ENCODE assay signal across 9 cellular contexts in the genomic region with DNA sequence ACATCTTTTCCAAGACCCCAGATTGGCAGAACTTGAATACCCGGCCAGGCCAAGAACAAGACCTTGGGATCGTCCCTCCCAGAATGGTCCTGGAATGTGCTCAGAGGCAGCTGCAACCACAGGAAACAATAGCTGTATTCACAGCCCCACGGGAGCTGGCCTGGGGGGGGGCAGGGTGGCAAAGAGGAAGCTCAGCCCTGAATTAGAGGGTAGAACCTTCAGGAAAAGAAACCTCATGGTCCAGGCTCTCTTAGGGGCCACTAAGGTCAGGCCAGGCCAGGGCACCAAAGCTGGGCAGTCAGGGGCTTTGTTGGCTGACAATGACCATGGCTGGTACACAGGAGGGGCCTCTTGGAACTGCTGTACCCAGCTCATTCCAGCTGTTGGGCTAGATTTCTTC. TPM values are rescaled to one million over a fixed set of nuclear protein-coding genes. Genes with fewer than 3 reads are reported as not detected.
DNase-seq lines count a peak whose midpoint lies in the region; ATAC-seq and TF ChIP-seq lines count a peak whose summit lies in the region.
"Had no signal": no experiment of that assay in that cellular context is flagged by ENCODE, and none has a peak within 500 bp of the region (broad histone marks: within the 10 kb centered on the region; RNA-seq: fewer than 3 reads in every experiment).

No MANE protein-coding gene starts in this region.

- H3K9me3 Mint-ChIP-seq in nephron progenitor cell, result no peaks in the 10 kb centered on the region
- no peaks in the 10 kb centered on the region for H3K9me3 Mint-ChIP-seq in activated CD4-positive, alpha-beta memory T cell treated with anti-CD3 and anti-CD28 coated beads, Interleukin-2, amount 10 ng/mL, durations not matched to agents 7 days and 5 days

- peak overlapping the region; percentile 70 for H3K27ac Mint-ChIP-seq in nephron progenitor cell
- no peak overlapping the region for H3K27ac Mint-ChIP-seq in activated CD4-positive, alpha-beta memory T cell treated with anti-CD3 and anti-CD28 coated beads, Interleukin-2, amount 10 ng/mL, durations not matched to agents 7 days and 5 days

- no peak overlapping the region for H3K4me3 Mint-ChIP-seq in nephron progenitor cell
- H3K4me3 Mint-ChIP-seq in activated CD4-positive, alpha-beta memory T cell treated with anti-CD3 and anti-CD28 coated beads, Interleukin-2, amount 10 ng/mL, durations not matched to agents 7 days and 5 days, result no peak overlapping the region

- POLR2A ChIA-PET in activated CD4-positive, alpha-beta memory T cell treated with anti-CD3 and anti-CD28 coated beads, Interleukin-2, amount 10 ng/mL, durations not matched to agents 7 days and 5 days (lab: Charles Lee), result interaction anchor here (0.7 to 5.5 kb wide), 5 partner anchors 11 to 264 kb away, joined by 3 to 34 read pairs (median 3); a partner anchor contains a TSS

- no peak for ATAC-seq in HG02870 (IDR thresholded peaks at IDR 0.05; ENCODE audit: unreplicated experiment)
- no peak for ATAC-seq in HG02678 (IDR thresholded peaks at IDR 0.05; ENCODE audit: unreplicated experiment)

- TF ChIP-seq CTCF in nephron progenitor cell (IDR thresholded peaks at IDR 0.05), result no peak

- CTCF ChIA-PET in activated CD4-positive, alpha-beta memory T cell treated with anti-CD3 and anti-CD28 coated beads, Interleukin-2, amount 10 ng/mL, durations not matched to agents 7 days and 5 days (lab: Charles Lee), result no interaction called here

- DNase-seq in AG20443 (ENCODE audit: low spot score) (peak; percentile 66), RPMI7951 (ENCODE audit: low read depth) (peak; percentile 80), fibroblast of gingiva (ENCODE audit: low read depth) (peak; percentile 67), nephron progenitor cell (no peak), NCI-H69 (lab: John Stamatoyannopoulos, UW) (no peak)
- no peak for DNase-seq in activated CD4-positive, alpha-beta memory T cell treated with anti-CD3 and anti-CD28 coated beads, Interleukin-2, amount 10 ng/mL, durations not matched to agents 7 days and 5 days
- DNase-seq: stimulated activated CD4-positive, alpha-beta T cell treated with anti-CD3 and anti-CD28 coated beads, Interleukin-12 subunit alpha, Interleukin-12 subunit beta, amount 100 ng/mL, for 4 hours had no signal

- no peaks in the 10 kb centered on the region for H3K27me3 Mint-ChIP-seq in nephron progenitor cell (ENCODE audit: low read depth, poor library complexity)
- H3K27me3 Mint-ChIP-seq in activated CD4-positive, alpha-beta memory T cell treated with anti-CD3 and anti-CD28 coated beads, Interleukin-2, amount 10 ng/mL, durations not matched to agents 7 days and 5 days, result no peaks in the 10 kb centered on the region

- H3K36me3 Mint-ChIP-seq in nephron progenitor cell (ENCODE audit: low read depth), result peaks cover 46% of the 10 kb centered on the region
- peaks cover 9% of the 10 kb centered on the region for H3K36me3 Mint-ChIP-seq in activated CD4-positive, alpha-beta memory T cell treated with anti-CD3 and anti-CD28 coated beads, Interleukin-2, amount 10 ng/mL, durations not matched to agents 7 days and 5 days (ENCODE audit: low read depth)

- H3K4me1 Mint-ChIP-seq in nephron progenitor cell, result peaks cover 31% of the 10 kb centered on the region
- peaks cover 4% of the 10 kb centered on the region for H3K4me1 Mint-ChIP-seq in activated CD4-positive, alpha-beta memory T cell treated with anti-CD3 and anti-CD28 coated beads, Interleukin-2, amount 10 ng/mL, durations not matched to agents 7 days and 5 days

RNA-seq across cellular contexts. Expression of a gene that starts 17.3 kb away (rescaled TPM):
- total RNA-seq in RPMI7951 (2014; rRNA removed; shearing (Covaris generic)), result 953 and 1,057 TPM in 2 replicates
- total RNA-seq in activated CD4-positive, alpha-beta memory T cell treated with anti-CD3 and anti-CD28 coated beads, Interleukin-2, amount 10 ng/mL, durations not matched to agents 7 days and 5 days, result 100 to 1,000 TPM; 817 to 856 TPM

RNA-seq across cellular contexts. Expression of a gene that starts 17.4 kb away (rescaled TPM):
- 2.2 and 3.1 TPM in 2 replicates for total RNA-seq in RPMI7951 (2014; rRNA removed; shearing (Covaris generic))
- total RNA-seq in activated CD4-positive, alpha-beta memory T cell treated with anti-CD3 and anti-CD28 coated beads, Interleukin-2, amount 10 ng/mL, durations not matched to agents 7 days and 5 days, result 10 to 100 TPM; 17.8 to 22.4 TPM

Comparison
In these comparisons a context has a peak if more than half of its experiments do, and no peak if none do; other contexts are left out.
1. DNase-seq: peak in AG20443 (single experiment), RPMI7951 (single experiment) and fibroblast of gingiva (single experiment); none in nephron progenitor cell (single experiment), activated CD4-positive, alpha-beta memory T cell treated with anti-CD3 and anti-CD28 coated beads, Interleukin-2, amount 10 ng/mL, durations not matched to agents 7 days and 5 days (single experiment) and NCI-H69 (single experiment).